26 cellular contexts compared by ENCODE assay signal in the genomic region with DNA sequence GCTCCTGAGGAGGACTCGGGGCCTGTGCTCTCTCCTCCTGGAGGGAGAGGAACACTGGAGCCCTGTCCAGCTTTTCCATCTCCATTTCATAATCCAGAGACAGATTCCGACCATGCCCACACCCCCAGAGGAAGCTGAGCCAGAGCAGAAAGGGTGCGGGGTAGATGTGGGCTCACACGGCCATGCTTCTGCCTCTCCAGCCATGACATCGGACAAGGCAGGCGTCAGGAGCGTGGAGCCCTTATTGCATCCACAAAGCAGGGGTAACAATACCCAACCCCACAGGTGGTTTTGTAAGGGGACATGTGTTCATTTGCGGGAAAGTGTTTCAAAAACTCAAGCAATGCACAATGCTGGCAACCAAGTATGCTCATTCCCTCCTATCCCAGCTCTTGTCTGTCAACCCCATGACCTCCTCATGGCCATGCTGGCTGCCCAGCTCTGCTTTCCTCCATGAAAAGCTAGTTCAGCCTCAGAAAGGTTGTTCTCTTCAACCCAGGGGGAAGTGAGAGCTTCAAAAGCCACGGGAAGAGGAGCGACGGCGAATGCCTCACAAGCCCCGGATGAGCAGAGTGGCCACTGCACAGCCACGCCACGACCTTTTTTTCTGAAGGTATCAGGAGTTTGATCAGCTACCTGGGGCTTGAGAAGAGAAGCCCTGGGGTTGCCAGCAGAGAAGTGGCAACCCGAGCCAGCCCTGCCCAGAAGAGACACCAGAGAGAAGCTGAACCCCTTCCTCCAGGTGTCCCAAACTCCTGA.
"Had no signal": no experiment of that assay in that cellular context is flagged by ENCODE, and none has a peak within 500 bp of the region (broad histone marks: within the 10 kb centered on the region; RNA-seq: fewer than 3 reads in every experiment).

No MANE protein-coding gene starts in this region.

- H3K9me3 ChIP-seq: adrenal gland, gastrocnemius medialis, stomach, suprapubic skin, tibial artery, upper lobe of right lung had no signal

- H3K27me3 ChIP-seq: adrenal gland, gastrocnemius medialis, neural progenitor cell, suprapubic skin, tibial artery, upper lobe of right lung had no signal

- ATAC-seq: activated CD4-positive, alpha-beta T cell treated with anti-CD3 and anti-CD28 coated beads for 36 hours; activated CD8-positive, alpha-beta memory T cell treated with anti-CD3 and anti-CD28 coated beads, Interleukin-2, amount 10 ng/mL, durations not matched to agents 7 days and 5 days; activated CD8-positive, alpha-beta T cell treated with anti-CD3 and anti-CD28 coated beads, Interleukin-2, amount 10 ng/mL, durations not matched to agents 7 days and 5 days; gastrocnemius medialis; naive thymus-derived CD4-positive, alpha-beta T cell; sciatic nerve; stimulated activated naive B cell treated with anti-CD40 and anti-IgM and Interleukin-4, amounts not matched to agents 10 μg/mL and 1 μg/mL and 100 μg/mL, for 72 hours; upper lobe of right lung had no signal

- H3K4me2 ChIP-seq: neural progenitor cell had no signal

- H3K4me3 ChIP-seq: adrenal gland, gastrocnemius medialis, neural progenitor cell, skin epidermis, stomach, suprapubic skin, tibial artery, upper lobe of right lung had no signal

- H3K36me3 ChIP-seq: adrenal gland, neural progenitor cell, stomach, suprapubic skin, tibial artery, upper lobe of right lung had no signal

- H3K9ac ChIP-seq: neural progenitor cell had no signal

- H3K27ac ChIP-seq: adrenal gland, neural progenitor cell, skin epidermis, stomach, suprapubic skin, tibial artery, upper lobe of right lung had no signal

- H3K4me1 ChIP-seq: adrenal gland, neural progenitor cell, stomach, upper lobe of right lung had no signal

- H2AFZ ChIP-seq: neural progenitor cell had no signal

- DNase-seq: activated CD4-positive, alpha-beta T cell treated with anti-CD3 and anti-CD28 coated beads for 36 hours; activated CD4-positive, CD25-positive, alpha-beta regulatory T cell; activated CD8-positive, alpha-beta memory T cell treated with anti-CD3 and anti-CD28 coated beads, Interleukin-2, amount 10 ng/mL, durations not matched to agents 7 days and 5 days; activated CD8-positive, alpha-beta T cell treated with anti-CD3 and anti-CD28 coated beads, Interleukin-2, amount 10 ng/mL, durations not matched to agents 7 days and 5 days; activated naive CD4-positive, alpha-beta T cell treated with Interleukin-2 at 50 U/mL for 16 hours; activated naive CD8-positive, alpha-beta T cell treated with anti-CD3 and anti-CD28 coated beads for 36 hours; activated T-cell treated with anti-CD3 and anti-CD28 coated beads, Interleukin-2, amount 50 U/mL, for 48 hours; adrenal gland; aorta; dermis blood vessel endothelial cell; effector CD8-positive, alpha-beta T cell; gastrocnemius medialis; glutamatergic neuron; mammary epithelial cell; naive thymus-derived CD4-positive, alpha-beta T cell; posterior cingulate gyrus; stimulated activated CD4-positive, alpha-beta T cell treated with anti-CD3 and anti-CD28 coated beads, Interleukin-4, amount 100 ng/mL, for 24 hours; stimulated activated naive B cell treated with anti-CD40 and anti-IgM and Interleukin-4, amounts not matched to agents 10 μg/mL and 1 μg/mL and 100 μg/mL, for 72 hours; stomach; T-helper 1 cell; upper lobe of right lung had no signal
